ENCODE assay signal across 17 cellular contexts in genomic region chr16:81848306-81848853, GRCh38.
"Had no signal": no experiment of that assay in that cellular context is flagged by ENCODE, and none has a peak within 500 bp of the region (broad histone marks: within the 10 kb centered on the region; RNA-seq: fewer than 3 reads in every experiment).

No MANE protein-coding gene starts in this region.

- H3K4me1 Mint-ChIP-seq: activated T-helper 17 cell treated with anti-CD3 and anti-CD28 coated beads, Interleukin-2, amount 50 U/mL, for 72 hours had no signal

- ATAC-seq: activated T-helper 17 cell treated with anti-CD3 and anti-CD28 coated beads, Interleukin-2, amount 50 U/mL, for 72 hours; gastrocnemius medialis; heart right ventricle had no signal

- DNase-seq: activated CD4-positive, alpha-beta T cell treated with anti-CD3 and anti-CD28 coated beads for 48 hours; activated naive CD4-positive, alpha-beta T cell treated with anti-CD3 and anti-CD28 coated beads, Interleukin-2, amount 10 ng/mL, durations not matched to agents 7 days and 5 days; caudate nucleus; effector CD8-positive, alpha-beta T cell; gastrocnemius medialis; heart right ventricle; left ventricle myocardium inferior; mesenchymal stem cell; right cardiac atrium; tibial artery; uterus had no signal

- H3K27me3 ChIP-seq: gastrocnemius medialis, uterus had no signal

- H3K36me3 Mint-ChIP-seq: activated naive CD4-positive, alpha-beta T cell treated with anti-CD3 and anti-CD28 coated beads, Interleukin-2, amount 10 ng/mL, durations not matched to agents 7 days and 5 days had no signal

- H3K4me2 ChIP-seq: smooth muscle cell had no signal

- H3K4me1 ChIP-seq: gastrocnemius medialis, left ventricle myocardium inferior, tibial artery, uterus had no signal

- H3K36me3 ChIP-seq: gastrocnemius medialis, heart right ventricle, left ventricle myocardium inferior, tibial artery, uterus had no signal

- H3K9me3 ChIP-seq: gastrocnemius medialis, tibial artery, uterus had no signal

- H3K27ac Mint-ChIP-seq: activated naive CD4-positive, alpha-beta T cell treated with anti-CD3 and anti-CD28 coated beads, Interleukin-2, amount 10 ng/mL, durations not matched to agents 7 days and 5 days; activated T-helper 17 cell treated with anti-CD3 and anti-CD28 coated beads, Interleukin-2, amount 50 U/mL, for 72 hours; progenitor cell of endocrine pancreas; T-helper 2 cell treated with Interferon-gamma antibody and Interleukin-4, amounts not matched to agents 5 μg/mL and 100 μg/mL, for 36 hours had no signal

- H3K27ac ChIP-seq: coronary artery, gastrocnemius medialis, heart right ventricle, left ventricle myocardium inferior, tibial artery, uterus, VCaP had no signal

- H3K4me3 Mint-ChIP-seq: activated naive CD4-positive, alpha-beta T cell treated with anti-CD3 and anti-CD28 coated beads, Interleukin-2, amount 10 ng/mL, durations not matched to agents 7 days and 5 days; activated T-helper 17 cell treated with anti-CD3 and anti-CD28 coated beads, Interleukin-2, amount 50 U/mL, for 72 hours; T-helper 2 cell treated with Interferon-gamma antibody and Interleukin-4, amounts not matched to agents 5 μg/mL and 100 μg/mL, for 36 hours had no signal

- H3K4me3 ChIP-seq: coronary artery, gastrocnemius medialis, heart right ventricle, left ventricle myocardium inferior, smooth muscle cell, tibial artery, uterus had no signal

- H3K9me3 Mint-ChIP-seq: activated naive CD4-positive, alpha-beta T cell treated with anti-CD3 and anti-CD28 coated beads, Interleukin-2, amount 10 ng/mL, durations not matched to agents 7 days and 5 days; activated T-helper 17 cell treated with anti-CD3 and anti-CD28 coated beads, Interleukin-2, amount 50 U/mL, for 72 hours; T-helper 2 cell treated with Interferon-gamma antibody and Interleukin-4, amounts not matched to agents 5 μg/mL and 100 μg/mL, for 36 hours had no signal
